In the genomic region with DNA sequence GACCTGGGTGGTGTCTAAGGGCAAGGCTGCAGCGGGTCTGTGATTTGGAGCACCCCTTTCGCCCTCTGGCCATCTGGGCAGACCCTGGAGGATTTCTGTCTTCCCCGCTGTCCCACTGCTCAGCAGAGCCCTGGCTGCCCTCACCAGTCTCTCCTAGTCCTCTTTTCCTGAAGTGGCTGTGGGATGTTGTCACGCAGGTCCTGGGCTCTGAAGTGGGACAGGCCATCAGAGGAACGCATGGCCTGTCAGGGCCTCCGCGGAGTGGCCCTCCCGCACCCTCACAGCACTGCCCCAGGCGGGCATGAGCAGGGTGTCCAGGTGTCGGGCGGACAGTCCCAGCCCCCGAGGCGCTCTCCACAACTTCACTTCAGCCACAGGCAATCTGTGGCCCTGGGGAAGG, we compare ENCODE assay signal across 11 cellular contexts. TPM values are rescaled to one million over a fixed set of nuclear protein-coding genes. Genes with fewer than 3 reads are reported as not detected.
DNase-seq lines count a peak whose midpoint lies in the region; TF ChIP-seq lines count a peak whose summit lies in the region.
"Had no signal": no experiment of that assay in that cellular context is flagged by ENCODE, and none has a peak within 500 bp of the region (broad histone marks: within the 10 kb centered on the region; RNA-seq: fewer than 3 reads in every experiment).

No MANE protein-coding gene starts in this region.

- peaks cover 41% of the 10 kb centered on the region for H3K4me1 ChIP-seq in CD4-positive, alpha-beta memory T cell (ENCODE audit: insufficient read depth, low read length)
- H3K4me1 ChIP-seq in colonic mucosa: peaks cover 4% of the 10 kb centered on the region

- H3K9ac ChIP-seq in colonic mucosa (ENCODE audit: low read depth in 2 of 2, low read length in 2 of 2): peak overlapping the region; percentile 48 to 84
- H3K9ac ChIP-seq in neural cell (ENCODE audit: low read length): peak overlapping the region; percentile 72

- no peak overlapping the region for H2AFZ ChIP-seq in neural cell (ENCODE audit: low read depth, low read length)

- H3K36me3 Mint-ChIP-seq in CD4-positive, alpha-beta memory T cell: peaks cover 10 to 17% of the 10 kb centered on the region in 2 donors

- peak overlapping the region; percentile 61 to 93 (median 91) for H3K27ac Mint-ChIP-seq in CD4-positive, alpha-beta memory T cell

- no peaks in the 10 kb centered on the region for H3K9me2 ChIP-seq in neural cell (ENCODE audit: insufficient read depth, low read length)

- no peaks in the 10 kb centered on the region for H4K20me1 ChIP-seq in neural cell (ENCODE audit: insufficient read depth)

- TF ChIP-seq EP300 in neural cell (conservative IDR thresholded peaks at IDR 0.05; ENCODE audit: poor library complexity, severe bottlenecking): no peak

- H3F3A ChIP-seq in neural cell (ENCODE audit: insufficient read depth, low read length, poor library complexity, severe bottlenecking): no peaks in the 10 kb centered on the region

- H3K9me3 ChIP-seq in CD4-positive, alpha-beta memory T cell (ENCODE audit: control insufficient read depth in 1 of 2, low read length in 2 of 2): no peaks in the 10 kb centered on the region
- H3K9me3 ChIP-seq in colonic mucosa (no peaks in the 10 kb centered on the region), neural cell (ENCODE audit: low read length) (no peaks in the 10 kb centered on the region)
- H3K9me3 ChIP-seq: ovary had no signal

- peak overlapping the region; percentile 73 to 75 for H3K4me3 ChIP-seq in CD4-positive, alpha-beta memory T cell (ENCODE audit: low read length in 2 of 2)
- peak overlapping the region; percentile 63 for H3K4me3 ChIP-seq in Jurkat, Clone E6-1 (ENCODE audit: low read length)
- H3K4me3 ChIP-seq in colonic mucosa (no peak overlapping the region), neural cell (ENCODE audit: low read length) (peak overlapping the region; percentile 80)

- no peak for TF ChIP-seq RAD21 in neural cell (conservative IDR thresholded peaks at IDR 0.05)

- H3K27me3 Mint-ChIP-seq in CD4-positive, alpha-beta memory T cell: no peaks in the 10 kb centered on the region

- POLR2A ChIA-PET in CD4-positive, alpha-beta memory T cell (lab: Charles Lee; ENCODE audit: partially characterized antibody): interaction anchor here (0.5 to 4.0 kb wide), 6 partner anchors 8 to 115 kb away, joined by 3 to 62 read pairs (median 6); partner anchors contain the start of gene RALB

- H3K4me1 Mint-ChIP-seq in CD4-positive, alpha-beta memory T cell: peaks cover 35 to 69% (median 54%) of the 10 kb centered on the region in 4 donors

- H3K4me3 Mint-ChIP-seq in CD4-positive, alpha-beta memory T cell: peak overlapping the region; percentile 85 to 91 (median 88)

- H3K4me2 ChIP-seq in neural cell (ENCODE audit: low read length): no peak overlapping the region

- H3K9me3 Mint-ChIP-seq in CD4-positive, alpha-beta memory T cell: peaks cover 0 to 7% (median 0%) of the 10 kb centered on the region in 8 donors

- no peaks in the 10 kb centered on the region for H3K27me3 ChIP-seq in CD4-positive, alpha-beta memory T cell (ENCODE audit: insufficient read depth, low read length)
- no peaks in the 10 kb centered on the region for H3K27me3 ChIP-seq in colonic mucosa
- no peaks in the 10 kb centered on the region for H3K27me3 ChIP-seq in neural cell (ENCODE audit: insufficient read depth, low read depth, low read length)
- H3K27me3 ChIP-seq: ovary had no signal

- no peak for DNase-seq in CD4-positive, alpha-beta memory T cell
- no peak for DNase-seq in Jurkat, Clone E6-1 (ENCODE audit: low read depth, low spot score)
- DNase-seq in colonic mucosa: no peak
- DNase-seq in NCI-H1417 treated with DMSO at 0.1 percent for 48 hours (lab: John Stamatoyannopoulos, UW): no peak
- DNase-seq in NCI-H1092 treated with DMSO at 0.1 percent for 48 hours (lab: John Stamatoyannopoulos, UW): no peak
- no peak for DNase-seq in retina
- no peak for DNase-seq in NCI-H2081 (lab: John Stamatoyannopoulos, UW)
- DNase-seq: GF-D8, HCEC 1CT had no signal

- H3K79me2 ChIP-seq in neural cell (replicated peaks; ENCODE audit: insufficient read depth, low read length): no peaks in the 10 kb centered on the region

- CTCF ChIA-PET in CD4-positive, alpha-beta memory T cell (lab: Charles Lee; ENCODE audit: partially characterized antibody): interaction anchor here (1.0 to 2.0 kb wide), 3 partner anchors 8 to 48 kb away, joined by 4 to 8 read pairs (median 4); no protein-coding TSS in a partner anchor

- peak overlapping the region; percentile 86 for H3K27ac ChIP-seq in CD4-positive, alpha-beta memory T cell (ENCODE audit: low read depth, low read length)
- H3K27ac ChIP-seq in colonic mucosa (no peak overlapping the region), neural cell (ENCODE audit: low read length) (no peak overlapping the region)

- TF ChIP-seq CTCF in colonic mucosa (IDR thresholded peaks at IDR 0.05) (no peak), neural cell (IDR thresholded peaks at IDR 0.05; ENCODE audit: poor library complexity, severe bottlenecking) (no peak)

- intact Hi-C loops in CD4-positive, alpha-beta memory T cell (cut with micrococcal nuclease): loop anchor here (5.0 kb wide), 1 partner anchor 117 kb away; no protein-coding TSS in a partner anchor
- intact Hi-C loops in colonic mucosa (cut with DNase I): no loop called here

- no peaks in the 10 kb centered on the region for H3K36me3 ChIP-seq in CD4-positive, alpha-beta memory T cell (ENCODE audit: insufficient read depth, low read length)
- H3K36me3 ChIP-seq in colonic mucosa (no peaks in the 10 kb centered on the region), neural cell (ENCODE audit: insufficient read depth, low read length) (no peaks in the 10 kb centered on the region)
- H3K36me3 ChIP-seq: ovary had no signal

TF ChIP-seq in neural cell, 6 proteins besides CTCF, POLR2A, EP300 and RAD21:
- TF ChIP-seq EZH2 (IDR thresholded peaks at IDR 0.05; ENCODE audit: borderline replicate concordance, insufficient read depth, low read length, poor library complexity, severe bottlenecking) (no peak), MXI1 (conservative IDR thresholded peaks at IDR 0.05; ENCODE audit: poor library complexity, severe bottlenecking) (no peak), POLR2AphosphoS5 (IDR thresholded peaks at IDR 0.05) (no peak), SMC3 (conservative IDR thresholded peaks at IDR 0.05; ENCODE audit: poor library complexity) (no peak), TAF1 (IDR thresholded peaks at IDR 0.05; ENCODE audit: low read depth) (no peak)
- TF ChIP-seq, protein P1, sequence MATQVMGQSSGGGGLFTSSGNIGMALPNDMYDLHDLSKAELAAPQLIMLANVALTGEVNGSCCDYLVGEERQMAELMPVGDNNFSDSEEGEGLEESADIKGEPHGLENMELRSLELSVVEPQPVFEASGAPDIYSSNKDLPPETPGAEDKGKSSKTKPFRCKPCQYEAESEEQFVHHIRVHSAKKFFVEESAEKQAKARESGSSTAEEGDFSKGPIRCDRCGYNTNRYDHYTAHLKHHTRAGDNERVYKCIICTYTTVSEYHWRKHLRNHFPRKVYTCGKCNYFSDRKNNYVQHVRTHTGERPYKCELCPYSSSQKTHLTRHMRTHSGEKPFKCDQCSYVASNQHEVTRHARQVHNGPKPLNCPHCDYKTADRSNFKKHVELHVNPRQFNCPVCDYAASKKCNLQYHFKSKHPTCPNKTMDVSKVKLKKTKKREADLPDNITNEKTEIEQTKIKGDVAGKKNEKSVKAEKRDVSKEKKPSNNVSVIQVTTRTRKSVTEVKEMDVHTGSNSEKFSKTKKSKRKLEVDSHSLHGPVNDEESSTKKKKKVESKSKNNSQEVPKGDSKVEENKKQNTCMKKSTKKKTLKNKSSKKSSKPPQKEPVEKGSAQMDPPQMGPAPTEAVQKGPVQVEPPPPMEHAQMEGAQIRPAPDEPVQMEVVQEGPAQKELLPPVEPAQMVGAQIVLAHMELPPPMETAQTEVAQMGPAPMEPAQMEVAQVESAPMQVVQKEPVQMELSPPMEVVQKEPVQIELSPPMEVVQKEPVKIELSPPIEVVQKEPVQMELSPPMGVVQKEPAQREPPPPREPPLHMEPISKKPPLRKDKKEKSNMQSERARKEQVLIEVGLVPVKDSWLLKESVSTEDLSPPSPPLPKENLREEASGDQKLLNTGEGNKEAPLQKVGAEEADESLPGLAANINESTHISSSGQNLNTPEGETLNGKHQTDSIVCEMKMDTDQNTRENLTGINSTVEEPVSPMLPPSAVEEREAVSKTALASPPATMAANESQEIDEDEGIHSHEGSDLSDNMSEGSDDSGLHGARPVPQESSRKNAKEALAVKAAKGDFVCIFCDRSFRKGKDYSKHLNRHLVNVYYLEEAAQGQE (IDR thresholded peaks at IDR 0.05; ENCODE audit: borderline replicate concordance): no peak

RNA-seq across cellular contexts. Expression of gene TMEM185B, which starts 1.1 kb away (rescaled TPM):
- total RNA-seq in CD4-positive, alpha-beta memory T cell: 10 to 100 TPM; 20.3 to 20.8 TPM
- polyA plus RNA-seq in CD4-positive, alpha-beta memory T cell: 10 to 100 TPM; 17.5 to 24.9 TPM
- 20.1 TPM for polyA plus RNA-seq in Jurkat, Clone E6-1 (2012; ENCODE audit: insufficient read depth, insufficient read length)
- 10 to 100 TPM; 14.4 to 16.5 TPM for total RNA-seq in colonic mucosa
- 4.4 and 5.7 TPM in 2 replicates for polyA plus RNA-seq in neural cell
- polyA minus RNA-seq in neural cell: 10.3 and 13.4 TPM in 2 replicates

RNA-seq across cellular contexts. Expression of gene RALB, which starts 28.4 kb away (rescaled TPM):
- total RNA-seq in CD4-positive, alpha-beta memory T cell: 10 to 100 TPM; 14.0 TPM
- 10 to 100 TPM; 34.8 to 50.4 TPM for polyA plus RNA-seq in CD4-positive, alpha-beta memory T cell
- 17.0 TPM for polyA plus RNA-seq in Jurkat, Clone E6-1 (2012; ENCODE audit: insufficient read depth, insufficient read length)
- 10 to 100 TPM; 71.8 to 93.4 TPM for total RNA-seq in colonic mucosa
- 46.0 and 50.6 TPM in 2 replicates for polyA plus RNA-seq in neural cell
- polyA minus RNA-seq in neural cell: 35.3 and 39.8 TPM in 2 replicates

Comparison
In these comparisons a context has a peak if more than half of its experiments do, and no peak if none do; other contexts are left out.
1. RNA of gene RALB, which starts 28.4 kb away (total RNA-seq): 71.8 to 93.4 TPM in colonic mucosa; 14.0 TPM in CD4-positive, alpha-beta memory T cell; every median in the first group is over 4 times any median in the second.